Comparison of ENCODE assay signal across 8 cellular contexts in genomic region chr7:74272305-74273038, GRCh38. TPM values are rescaled to one million over a fixed set of nuclear protein-coding genes. Genes with fewer than 3 reads are reported as not detected.
DNase-seq lines count a peak whose midpoint lies in the region; ATAC-seq and TF ChIP-seq lines count a peak whose summit lies in the region.

No MANE protein-coding gene starts in this region.

- no peaks in the 10 kb centered on the region for H3K9me3 Mint-ChIP-seq in activated T-helper 17 cell treated with anti-CD3 and anti-CD28 coated beads, Interleukin-2, amount 50 U/mL, for 72 hours

- intact Hi-C loops in left ventricle myocardium inferior (cut with micrococcal nuclease), result no loop called here

- peaks cover 5% of the 10 kb centered on the region for H3K4me1 Mint-ChIP-seq in activated T-helper 17 cell treated with anti-CD3 and anti-CD28 coated beads, Interleukin-2, amount 50 U/mL, for 72 hours

- H3K4me1 ChIP-seq in HUES64 (ENCODE audit: insufficient read depth, low read length), result peaks cover 7% of the 10 kb centered on the region
- H3K4me1 ChIP-seq in left ventricle myocardium inferior, result peaks cover 30% of the 10 kb centered on the region

- peak; percentile 91 for DNase-seq in GM04504 (ENCODE audit: low read depth)
- peak; percentile 75 for DNase-seq in left ventricle myocardium inferior
- DNase-seq in retinal pigment epithelial cell (ENCODE audit: low read depth), result peak; percentile 89
- no peak for DNase-seq in NCI-H510A treated with DMSO at 0.1 percent for 48 hours (lab: John Stamatoyannopoulos, UW)
- DNase-seq in DMS114 treated with DMSO at 0.1 percent for 48 hours (lab: John Stamatoyannopoulos, UW; ENCODE audit: unreplicated experiment), result no peak

- peak overlapping the region; percentile 22 for H3K4me3 Mint-ChIP-seq in activated T-helper 17 cell treated with anti-CD3 and anti-CD28 coated beads, Interleukin-2, amount 50 U/mL, for 72 hours

- no peaks in the 10 kb centered on the region for H3K36me3 Mint-ChIP-seq in activated T-helper 17 cell treated with anti-CD3 and anti-CD28 coated beads, Interleukin-2, amount 50 U/mL, for 72 hours (ENCODE audit: low read depth)

- H3K9me3 ChIP-seq in HUES64 (ENCODE audit: insufficient read depth, low read depth, low read length) (no peaks in the 10 kb centered on the region), left ventricle myocardium inferior (replicated peaks) (no peaks in the 10 kb centered on the region)

- peak overlapping the region; percentile 78 for H3K27ac ChIP-seq in HUES64 (ENCODE audit: low read depth, low read length)
- peak overlapping the region; percentile 83 for H3K27ac ChIP-seq in left ventricle myocardium inferior (replicated peaks)

- peak overlapping the region; percentile 36 for H3K9ac ChIP-seq in HUES64 (ENCODE audit: low read depth, low read length)

- TF ChIP-seq CTCF in left ventricle myocardium inferior (IDR thresholded peaks at IDR 0.05; ENCODE audit: borderline replicate concordance) (no peak), retinal pigment epithelial cell (conservative IDR thresholded peaks at IDR 0.05; ENCODE audit: low read depth, low read length) (no peak)

- H3K4me3 ChIP-seq in HUES64 (ENCODE audit: low read length), result no peak overlapping the region
- peak overlapping the region; percentile 12 for H3K4me3 ChIP-seq in left ventricle myocardium inferior
- H3K4me3 ChIP-seq in retinal pigment epithelial cell (ENCODE audit: low read length), result no peak overlapping the region

- WGBS in HUES64, result 47% methylated on average over 10 of the region's 10 CpGs

- H3K27me3 ChIP-seq in HUES64 (ENCODE audit: insufficient read depth, low read length) (no peaks in the 10 kb centered on the region), left ventricle myocardium inferior (ENCODE audit: low read depth) (no peaks in the 10 kb centered on the region)

- H3K27me3 Mint-ChIP-seq in activated T-helper 17 cell treated with anti-CD3 and anti-CD28 coated beads, Interleukin-2, amount 50 U/mL, for 72 hours, result no peaks in the 10 kb centered on the region

- peak; percentile 73 for ATAC-seq in GM21619 (IDR thresholded peaks at IDR 0.05; ENCODE audit: unreplicated experiment)
- peak; percentile 67 for ATAC-seq in activated T-helper 17 cell treated with anti-CD3 and anti-CD28 coated beads, Interleukin-2, amount 50 U/mL, for 72 hours (replicated peaks)

- H3K36me3 ChIP-seq in HUES64 (ENCODE audit: insufficient read depth, low read length), result no peaks in the 10 kb centered on the region
- H3K36me3 ChIP-seq in left ventricle myocardium inferior, result no peaks in the 10 kb centered on the region

- H3K27ac Mint-ChIP-seq in activated T-helper 17 cell treated with anti-CD3 and anti-CD28 coated beads, Interleukin-2, amount 50 U/mL, for 72 hours, result peak overlapping the region; percentile 19

RNA-seq across cellular contexts. Expression of gene CLIP2, which starts 16.7 kb away (rescaled TPM):
- 12.0 TPM for polyA plus RNA-seq in HUES64 (2013, experiment 1 of 2)
- 18.1 TPM for polyA plus RNA-seq in HUES64 (2013, experiment 2 of 2)
- total RNA-seq in activated T-helper 17 cell treated with anti-CD3 and anti-CD28 coated beads, Interleukin-2, amount 50 U/mL, for 72 hours, result 1 to 10 TPM in 1 of 2 donors, under 1 TPM in 1; 0.93 to 1.6 TPM
- 7.4 TPM for total RNA-seq in left ventricle myocardium inferior

RNA-seq across cellular contexts. Expression of gene RFC2, which starts 18.3 kb away (rescaled TPM):
- polyA plus RNA-seq in HUES64 (2013, experiment 1 of 2), result 73.7 TPM
- 63.0 TPM for polyA plus RNA-seq in HUES64 (2013, experiment 2 of 2)
- total RNA-seq in activated T-helper 17 cell treated with anti-CD3 and anti-CD28 coated beads, Interleukin-2, amount 50 U/mL, for 72 hours, result 100 to 1,000 TPM in 1 of 2 donors, 10 to 100 TPM in 1; 62.2 to 100 TPM
- total RNA-seq in left ventricle myocardium inferior, result 8.7 TPM

Comparison
In these comparisons a context has a peak if more than half of its experiments do, and no peak if none do; other contexts are left out.
1. DNase-seq: peak in GM04504 (single experiment), left ventricle myocardium inferior (single experiment) and retinal pigment epithelial cell (single experiment); none in NCI-H510A treated with DMSO at 0.1 percent for 48 hours (single experiment) and DMS114 treated with DMSO at 0.1 percent for 48 hours (single experiment).